Comparison of ENCODE assay signal across 24 cellular contexts in genomic region chr2:172376505-172377125, GRCh38. TPM values are rescaled to one million over a fixed set of nuclear protein-coding genes. Genes with fewer than 3 reads are reported as not detected.
DNase-seq lines count a peak whose midpoint lies in the region; ATAC-seq, FAIRE-seq and TF ChIP-seq lines count a peak whose summit lies in the region.
"Had no signal": no experiment of that assay in that cellular context is flagged by ENCODE, and none has a peak within 500 bp of the region (broad histone marks: within the 10 kb centered on the region; RNA-seq: fewer than 3 reads in every experiment).

No MANE protein-coding gene starts in this region.

- TF ChIP-seq CTCF in left lung (IDR thresholded peaks at IDR 0.05): no peak

- no peak overlapping the region for H3K4me3 ChIP-seq in BLaER1 treated with 17β-estradiol and CSF1 and Interleukin-3, amounts not matched to agents 10 nM and 100 nM
- H3K4me3 ChIP-seq in SK-N-MC (peak overlapping the region; percentile 22; the same call in 1 of the 2 replicates), left lung (no peak overlapping the region)
- H3K4me3 ChIP-seq: K562 had no signal

- H4K20me1 ChIP-seq in BLaER1 treated with 17β-estradiol and CSF1 and Interleukin-3, amounts not matched to agents 10 nM and 100 nM: no peaks in the 10 kb centered on the region

- H3K4me1 ChIP-seq in BLaER1 treated with 17β-estradiol and CSF1 and Interleukin-3, amounts not matched to agents 10 nM and 100 nM: peaks cover 44 to 69% (median 57%) of the 10 kb centered on the region in 10 experiments
- H3K4me1 ChIP-seq in left lung: peaks cover 3 to 32% of the 10 kb centered on the region in 2 donors

- DNase-seq in DMS79 treated with DMSO at 0.1 percent for 48 hours (lab: John Stamatoyannopoulos, UW): peak; percentile 22
- DNase-seq in DMS79 (lab: John Stamatoyannopoulos, UW): no peak
- no peak for DNase-seq in SK-N-MC (ENCODE audit: low read depth, low spot score)
- no peak for DNase-seq in left lung
- DNase-seq in urothelium cell line (ENCODE audit: low spot score): no peak
- DNase-seq: 8988T; BE2C; CD4-positive, CD25-positive, alpha-beta regulatory T cell; DMS153; H7; Kasumi-1; NCI-H1092 treated with DMSO at 0.1 percent for 48 hours; NCI-H146; NCI-H1930; NCI-H2107; NCI-H446; SIG-M5 had no signal

- ATAC-seq in left lung (peak; percentile 56), HG03159 (IDR thresholded peaks at IDR 0.05; ENCODE audit: unreplicated experiment) (no peak), HG02973 (IDR thresholded peaks at IDR 0.05; ENCODE audit: unreplicated experiment) (no peak)
- ATAC-seq: K562 had no signal

- no peak for FAIRE-seq in urothelium cell line (lab: Jason Lieb, UNC)
- FAIRE-seq: GM18507, HTR-8/SVneo, K562, RCC 7860 had no signal

- peaks cover 0 to 7% (median 0%) of the 10 kb centered on the region in 11 experiments; a peak in 1 of 22 replicates for H3K36me3 ChIP-seq in BLaER1 treated with 17β-estradiol and CSF1 and Interleukin-3, amounts not matched to agents 10 nM and 100 nM
- no peaks in the 10 kb centered on the region for H3K36me3 ChIP-seq in SK-N-MC (ENCODE audit: insufficient read depth, low read length)
- H3K36me3 ChIP-seq in left lung: no peaks in the 10 kb centered on the region
- H3K36me3 ChIP-seq: BE2C had no signal

- H3K27me3 ChIP-seq in BLaER1 treated with 17β-estradiol and CSF1 and Interleukin-3, amounts not matched to agents 10 nM and 100 nM: no peaks in the 10 kb centered on the region
- no peaks in the 10 kb centered on the region for H3K27me3 ChIP-seq in left lung
- H3K27me3 ChIP-seq: BE2C had no signal

- peaks cover 15 to 21% (median 17%) of the 10 kb centered on the region in 11 experiments for H3K9me3 ChIP-seq in BLaER1 treated with 17β-estradiol and CSF1 and Interleukin-3, amounts not matched to agents 10 nM and 100 nM (replicated peaks in 1 of 11)
- H3K9me3 ChIP-seq in SK-N-MC (ENCODE audit: low read depth, low read length): no peaks in the 10 kb centered on the region
- H3K9me3 ChIP-seq in left lung: peaks cover 0 to 2% of the 10 kb centered on the region in 2 donors
- H3K9me3 ChIP-seq: BE2C had no signal

- intact Hi-C loops in left lung (cut with DNase I): no loop called here

- H3K4me2 ChIP-seq in BLaER1 treated with 17β-estradiol and CSF1 and Interleukin-3, amounts not matched to agents 10 nM and 100 nM: peak overlapping the region in 10 of 11 experiments; percentile 3 to 91 (median 82); a peak in 19 of 22 replicates

- H3K27ac ChIP-seq in BLaER1 treated with 17β-estradiol and CSF1 and Interleukin-3, amounts not matched to agents 10 nM and 100 nM: peak overlapping the region in 6 of 11 experiments; percentile 51 to 68 (median 59); a peak in 12 of 22 replicates
- H3K27ac ChIP-seq in SK-N-MC (peak overlapping the region; percentile 43), left lung (no peak overlapping the region)

- H3K9ac ChIP-seq in BLaER1 treated with 17β-estradiol and CSF1 and Interleukin-3, amounts not matched to agents 10 nM and 100 nM: 0 out of 22 replicates have a peak overlapping the region, but pooled peaks of 1 of the 11 experiments have one; percentile 45
- H3K9ac ChIP-seq in SK-N-MC (ENCODE audit: insufficient read length): no peak overlapping the region

RNA-seq across cellular contexts. Expression of gene ITGA6, which starts 50.8 kb away (rescaled TPM):
- 10 to 100 TPM; 43.1 to 67.5 TPM for total RNA-seq in left lung

Comparison
In these comparisons a context has a peak if more than half of its experiments do, and no peak if none do; other contexts are left out.
1. H3K27ac ChIP-seq: peak in BLaER1 treated with 17β-estradiol and CSF1 and Interleukin-3, amounts not matched to agents 10 nM and 100 nM (6 of 11) and SK-N-MC (single experiment); none in left lung (0 of 2).